In genomic region chr20:9179867-9180266, GRCh38 we compare ENCODE assay signal across 2 cellular contexts.
TF ChIP-seq lines count a peak whose summit lies in the region.

No MANE protein-coding gene starts in this region.

TF ChIP-seq in GM23338, 12 proteins besides CTCF, POLR2A, EP300 and RAD21:
- TF ChIP-seq STAT1 (IDR thresholded peaks at IDR 0.05; ENCODE audit: unreplicated experiment), result no peak
- no peak for TF ChIP-seq CREB1 (CRISPR knock-in tag; IDR thresholded peaks at IDR 0.05; ENCODE audit: low read depth)
- no peak for TF ChIP-seq NANOG (IDR thresholded peaks at IDR 0.05; ENCODE audit: borderline replicate concordance)
- TF ChIP-seq ETS1 (IDR thresholded peaks at IDR 0.05), result no peak
- TF ChIP-seq ZNF331 (CRISPR knock-in tag; IDR thresholded peaks at IDR 0.05; ENCODE audit: low read depth), result no peak
TF ChIP-seq in GM23338: peak in this region for 0.

TF ChIP-seq in IMR-90, 13 proteins besides CTCF, POLR2A, EP300 and RAD21:
- no peak for TF ChIP-seq USF2 (IDR thresholded peaks at IDR 0.05; ENCODE audit: low read depth, low read length)
- no peak for TF ChIP-seq CEBPB (IDR thresholded peaks at IDR 0.05; ENCODE audit: low read depth, low read length)
- TF ChIP-seq RCOR1 (IDR thresholded peaks at IDR 0.05; ENCODE audit: insufficient replicate concordance, low read length), result no peak
- TF ChIP-seq SMC3 (IDR thresholded peaks at IDR 0.05; ENCODE audit: low read depth, low read length), result no peak
- no peak for TF ChIP-seq CHD1 (IDR thresholded peaks at IDR 0.05; ENCODE audit: low read depth, low read length)
- no peak for TF ChIP-seq BHLHE40 (IDR thresholded peaks at IDR 0.05; ENCODE audit: low read depth, low read length)
- TF ChIP-seq FOS (IDR thresholded peaks at IDR 0.05; ENCODE audit: low read depth, low read length), result no peak
- no peak for TF ChIP-seq MXI1 (IDR thresholded peaks at IDR 0.05; ENCODE audit: borderline replicate concordance, low read depth, low read length)
- no peak for TF ChIP-seq ELK1 (IDR thresholded peaks at IDR 0.05; ENCODE audit: borderline replicate concordance, low read depth, low read length)
- TF ChIP-seq MAFK (IDR thresholded peaks at IDR 0.05; ENCODE audit: low read depth, low read length), result no peak
- TF ChIP-seq MAZ (IDR thresholded peaks at IDR 0.05; ENCODE audit: borderline replicate concordance, low read depth, low read length), result no peak
- no peak for TF ChIP-seq NFE2L2 (IDR thresholded peaks at IDR 0.05; ENCODE audit: low read depth, low read length)
- no peak for TF ChIP-seq RFX5 (IDR thresholded peaks at IDR 0.05; ENCODE audit: low read depth, low read length)
